14 cellular contexts compared by ENCODE assay signal in the genomic region with DNA sequence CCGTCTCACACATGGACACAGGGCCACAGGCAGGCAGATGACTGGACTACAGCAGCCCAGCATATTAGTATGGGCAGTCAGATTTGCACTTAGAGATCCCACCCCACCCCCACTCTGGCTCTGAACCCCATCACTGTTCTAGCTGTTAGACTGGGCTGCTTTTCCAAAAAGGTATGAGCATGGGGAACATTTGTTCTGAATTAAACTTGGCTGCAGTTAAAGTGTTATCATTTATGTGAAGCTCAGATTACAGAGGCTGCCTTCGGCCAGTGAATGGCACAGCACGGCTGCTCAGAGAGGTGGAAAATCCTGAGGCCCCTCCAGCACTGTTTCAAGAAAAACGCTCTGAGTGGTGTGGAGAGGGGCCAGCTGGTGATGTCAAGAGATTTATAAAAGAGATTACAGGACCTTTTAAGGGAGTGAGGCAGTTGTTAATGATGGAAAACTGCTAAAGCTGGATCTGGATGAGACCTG. TPM values are rescaled to one million over a fixed set of nuclear protein-coding genes. Genes with fewer than 3 reads are reported as not detected.
A peak's percentile ranks its signal among the peaks of the same experiment; 100 is the strongest.
DNase-seq lines count a peak whose midpoint lies in the region; ATAC-seq and TF ChIP-seq lines count a peak whose summit lies in the region.
"Had no signal": no experiment of that assay in that cellular context is flagged by ENCODE, and none has a peak within 500 bp of the region (broad histone marks: within the 10 kb centered on the region; RNA-seq: fewer than 3 reads in every experiment).

No MANE protein-coding gene starts in this region.

- POLR2A ChIA-PET in Caco-2 (lab: Charles Lee) = no interaction called here

- H3K4me1 ChIP-seq in GM23338 (ENCODE audit: insufficient read depth) (peaks cover 13% of the 10 kb centered on the region; the same call in 1 of the 2 replicates), neuron (ENCODE audit: insufficient read depth, low read length) (peaks cover 12% of the 10 kb centered on the region), Caco-2 (no peaks in the 10 kb centered on the region), foreskin keratinocyte (no peaks in the 10 kb centered on the region)
- H3K4me1 ChIP-seq: body of pancreas, esophagus squamous epithelium had no signal

- H3K27ac ChIP-seq in GM23338 (ENCODE audit: low read depth) (no peak overlapping the region), foreskin keratinocyte (no peak overlapping the region)
- H3K27ac ChIP-seq: body of pancreas had no signal

- 0 out of 2 replicates have a peak, but pooled peaks cover 3% of the 10 kb centered on the region for H3F3A ChIP-seq in GM23338 (replicated peaks; ENCODE audit: low read depth)

- H3K36me3 ChIP-seq in GM23338 (ENCODE audit: insufficient read depth) = no peaks in the 10 kb centered on the region
- H3K36me3 ChIP-seq in neuron (ENCODE audit: insufficient read depth, low read length) = no peaks in the 10 kb centered on the region
- no peaks in the 10 kb centered on the region for H3K36me3 ChIP-seq in Caco-2 (ENCODE audit: control insufficient read depth, insufficient read depth, low read length)
- H3K36me3 ChIP-seq: esophagus squamous epithelium had no signal

- H3K27ac Mint-ChIP-seq in GM23338 (0 out of 2 replicates have a peak overlapping the region, but pooled peaks have one; percentile 10), brain (peak overlapping the region; percentile 66 to 89 (median 85)), Caco-2 (ENCODE audit: unreplicated experiment) (no peak overlapping the region)
- H3K27ac Mint-ChIP-seq: CD8-positive, alpha-beta T cell; T-helper 17 cell had no signal

- intact Hi-C loops in Caco-2 (cut with micrococcal nuclease; ENCODE audit: unreplicated experiment) = no loop called here

- H3K4me3 ChIP-seq in GM23338 (no peak overlapping the region), neuron (ENCODE audit: low read length) (peak overlapping the region; percentile 26), Caco-2 (ENCODE audit: low read depth, low read length) (no peak overlapping the region)
- H3K4me3 ChIP-seq: body of pancreas, esophagus squamous epithelium had no signal

- no TSS peak for BruUV-seq in Caco-2 (replicated peaks; lab: Mats Ljungman, UMichigan)

- DNase-seq in GM23338 (ENCODE audit: low spot score) = no peak
- DNase-seq in NCI-H2196 (lab: John Stamatoyannopoulos, UW; ENCODE audit: unreplicated experiment) = peak; percentile 70
- DNase-seq in OCI-M2 (lab: John Stamatoyannopoulos, UW; ENCODE audit: unreplicated experiment) = no peak
- no peak for DNase-seq in Caco-2
- DNase-seq in central memory CD4-positive, alpha-beta T cell = no peak
- DNase-seq in foreskin keratinocyte = no peak
- DNase-seq: CD8-positive, alpha-beta T cell; esophagus squamous epithelium; NCI-H526 treated with DMSO at 0.1 percent for 48 hours; T-helper 17 cell had no signal

- no peaks in the 10 kb centered on the region for H3K27me3 ChIP-seq in GM23338 (ENCODE audit: insufficient read depth)
- H3K27me3 ChIP-seq in neuron (ENCODE audit: insufficient read depth, low read length) = no peaks in the 10 kb centered on the region
- H3K27me3 ChIP-seq in Caco-2 (replicated peaks; ENCODE audit: control insufficient read depth, insufficient read depth, low read length) = no peaks in the 10 kb centered on the region
- H3K27me3 ChIP-seq in foreskin keratinocyte = peaks cover 13% of the 10 kb centered on the region
- H3K27me3 ChIP-seq: body of pancreas had no signal

- H3K9me3 Mint-ChIP-seq in GM23338 = no peaks in the 10 kb centered on the region
- peaks cover 0 to 5% (median 0%) of the 10 kb centered on the region in 5 experiments for H3K9me3 Mint-ChIP-seq in brain
- no peaks in the 10 kb centered on the region for H3K9me3 Mint-ChIP-seq in Caco-2 (ENCODE audit: unreplicated experiment)
- H3K9me3 Mint-ChIP-seq: CD8-positive, alpha-beta T cell had no signal

- H3K36me3 Mint-ChIP-seq in GM23338 (ENCODE audit: low read depth) (no peaks in the 10 kb centered on the region), brain (no peaks in the 10 kb centered on the region), Caco-2 (ENCODE audit: insufficient read depth, unreplicated experiment) (no peaks in the 10 kb centered on the region)
- H3K36me3 Mint-ChIP-seq: CD8-positive, alpha-beta T cell had no signal

- no peaks in the 10 kb centered on the region for H3K9me2 ChIP-seq in GM23338 (ENCODE audit: insufficient read depth)

- H3K27me3 Mint-ChIP-seq in GM23338 (ENCODE audit: insufficient read depth, low read depth, poor library complexity) (peaks cover 3% of the 10 kb centered on the region), brain (peaks cover 4% of the 10 kb centered on the region), Caco-2 (ENCODE audit: insufficient read depth, unreplicated experiment) (peaks cover 5% of the 10 kb centered on the region)

- H2AFZ ChIP-seq in GM23338 = peak overlapping the region; percentile 77; the same call in 1 of the 2 replicates
- H2AFZ ChIP-seq in neuron (ENCODE audit: low read depth, low read length) = peak overlapping the region; percentile 85

- H3K79me2 ChIP-seq in GM23338 (replicated peaks; ENCODE audit: insufficient read depth) = no peaks in the 10 kb centered on the region

- H3K9me3 ChIP-seq in neuron (ENCODE audit: low read length) (no peaks in the 10 kb centered on the region), Caco-2 (no peaks in the 10 kb centered on the region)
- H3K9me3 ChIP-seq: body of pancreas, esophagus squamous epithelium had no signal

- no peak overlapping the region for H3K4me2 ChIP-seq in GM23338

- CTCF ChIA-PET in Caco-2 (lab: Charles Lee) = interaction anchor here (1.5 kb wide), 1 partner anchor 14 kb away, joined by 3 read pairs; no protein-coding TSS in a partner anchor

- H4K20me1 ChIP-seq in GM23338 (replicated peaks; ENCODE audit: insufficient read depth) = no peaks in the 10 kb centered on the region

- peak; percentile 58 for ATAC-seq in GM23338
- ATAC-seq in foreskin keratinocyte = no peak
- ATAC-seq: body of pancreas; CD8-positive, alpha-beta T cell; T-helper 17 cell had no signal

- H3K4me1 Mint-ChIP-seq in GM23338 (peaks cover 27% of the 10 kb centered on the region), brain (peaks cover 34% of the 10 kb centered on the region), Caco-2 (ENCODE audit: low read depth, unreplicated experiment) (no peaks in the 10 kb centered on the region)
- H3K4me1 Mint-ChIP-seq: T-helper 17 cell had no signal

- no peak overlapping the region for H3K4me3 Mint-ChIP-seq in GM23338
- H3K4me3 Mint-ChIP-seq in brain = peak overlapping the region; percentile 12 to 67 (median 51)
- no peak overlapping the region for H3K4me3 Mint-ChIP-seq in Caco-2 (ENCODE audit: unreplicated experiment)
- H3K4me3 Mint-ChIP-seq: CD8-positive, alpha-beta T cell; T-helper 17 cell had no signal

- no peak for TF ChIP-seq CTCF in GM23338 (conservative IDR thresholded peaks at IDR 0.05; ENCODE audit: low read depth in 2 of 2)
- no peak for TF ChIP-seq CTCF in brain (conservative IDR thresholded peaks at IDR 0.05)
- TF ChIP-seq CTCF in Caco-2 (IDR thresholded peaks at IDR 0.05; ENCODE audit: insufficient read depth in 1 of 2, low read depth in 1 of 2, low read length in 1 of 2, severe bottlenecking in 1 of 2, unreplicated experiment in 1 of 2) = no peak
- no peak for TF ChIP-seq CTCF in foreskin keratinocyte (conservative IDR thresholded peaks at IDR 0.05)

TF ChIP-seq in GM23338, 12 proteins besides CTCF, POLR2A, EP300 and RAD21 (continues in another document):
- TF ChIP-seq, protein P1, sequence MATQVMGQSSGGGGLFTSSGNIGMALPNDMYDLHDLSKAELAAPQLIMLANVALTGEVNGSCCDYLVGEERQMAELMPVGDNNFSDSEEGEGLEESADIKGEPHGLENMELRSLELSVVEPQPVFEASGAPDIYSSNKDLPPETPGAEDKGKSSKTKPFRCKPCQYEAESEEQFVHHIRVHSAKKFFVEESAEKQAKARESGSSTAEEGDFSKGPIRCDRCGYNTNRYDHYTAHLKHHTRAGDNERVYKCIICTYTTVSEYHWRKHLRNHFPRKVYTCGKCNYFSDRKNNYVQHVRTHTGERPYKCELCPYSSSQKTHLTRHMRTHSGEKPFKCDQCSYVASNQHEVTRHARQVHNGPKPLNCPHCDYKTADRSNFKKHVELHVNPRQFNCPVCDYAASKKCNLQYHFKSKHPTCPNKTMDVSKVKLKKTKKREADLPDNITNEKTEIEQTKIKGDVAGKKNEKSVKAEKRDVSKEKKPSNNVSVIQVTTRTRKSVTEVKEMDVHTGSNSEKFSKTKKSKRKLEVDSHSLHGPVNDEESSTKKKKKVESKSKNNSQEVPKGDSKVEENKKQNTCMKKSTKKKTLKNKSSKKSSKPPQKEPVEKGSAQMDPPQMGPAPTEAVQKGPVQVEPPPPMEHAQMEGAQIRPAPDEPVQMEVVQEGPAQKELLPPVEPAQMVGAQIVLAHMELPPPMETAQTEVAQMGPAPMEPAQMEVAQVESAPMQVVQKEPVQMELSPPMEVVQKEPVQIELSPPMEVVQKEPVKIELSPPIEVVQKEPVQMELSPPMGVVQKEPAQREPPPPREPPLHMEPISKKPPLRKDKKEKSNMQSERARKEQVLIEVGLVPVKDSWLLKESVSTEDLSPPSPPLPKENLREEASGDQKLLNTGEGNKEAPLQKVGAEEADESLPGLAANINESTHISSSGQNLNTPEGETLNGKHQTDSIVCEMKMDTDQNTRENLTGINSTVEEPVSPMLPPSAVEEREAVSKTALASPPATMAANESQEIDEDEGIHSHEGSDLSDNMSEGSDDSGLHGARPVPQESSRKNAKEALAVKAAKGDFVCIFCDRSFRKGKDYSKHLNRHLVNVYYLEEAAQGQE (IDR thresholded peaks at IDR 0.05; ENCODE audit: unreplicated experiment) = no peak
- no peak for TF ChIP-seq EZH2 (IDR thresholded peaks at IDR 0.05; ENCODE audit: low read depth, unreplicated experiment)
- TF ChIP-seq CREB1 (CRISPR knock-in tag; IDR thresholded peaks at IDR 0.05; ENCODE audit: low read depth) = no peak

RNA-seq across cellular contexts. Expression of a gene that starts 6.9 kb away (rescaled TPM):
- total RNA-seq in GM23338 (2014; rRNA removed; shearing (Covaris generic)) = 3.5 and 5.8 TPM in 2 replicates
- polyA plus RNA-seq in GM23338 (2016; fragmentation: Nextera tagmentation; extraction: Ambion mirVana) (5.8 and 6.6 TPM in 2 replicates), brain (ENCODE audit: insufficient read depth, low read depth, low replicate concordance) (4.9 TPM), foreskin keratinocyte (0.11 and 0.22 TPM in 2 replicates)
- total RNA-seq in Caco-2 (2022) (5.5 and 6.1 TPM in 2 replicates), foreskin keratinocyte (0.27 and 0.32 TPM in 2 replicates)
- total RNA-seq: CD8-positive, alpha-beta T cell; osteoblast; T-helper 17 cell had no signal

RNA-seq across cellular contexts. Expression of a gene that starts 38.9 kb away (rescaled TPM):
- total RNA-seq in GM23338 (2014; rRNA removed; shearing (Covaris generic)) = 3.7 and 4.3 TPM in 2 replicates
- polyA plus RNA-seq in GM23338 (2016; fragmentation: Nextera tagmentation; extraction: Ambion mirVana) = 2.0 and 2.9 TPM in 2 replicates
- 3.4 TPM for polyA plus RNA-seq in brain (ENCODE audit: insufficient read depth, low read depth, low replicate concordance)
- 0.43 and 0.56 TPM in 2 replicates for total RNA-seq in Caco-2 (2022)
- total RNA-seq in foreskin keratinocyte = 0.18 and 0.31 TPM in 2 replicates
- polyA plus RNA-seq in foreskin keratinocyte = 0.13 and 0.17 TPM in 2 replicates
- total RNA-seq: CD8-positive, alpha-beta T cell; T-helper 17 cell had no signal

Comparison
In these comparisons a context has a peak if more than half of its experiments do, and no peak if none do; other contexts are left out.
1. H3K4me3 Mint-ChIP-seq: peak in brain (5 of 5); none in GM23338 (single experiment) and Caco-2 (single experiment).